Comparison of ENCODE assay signal across 8 cellular contexts in the genomic region with DNA sequence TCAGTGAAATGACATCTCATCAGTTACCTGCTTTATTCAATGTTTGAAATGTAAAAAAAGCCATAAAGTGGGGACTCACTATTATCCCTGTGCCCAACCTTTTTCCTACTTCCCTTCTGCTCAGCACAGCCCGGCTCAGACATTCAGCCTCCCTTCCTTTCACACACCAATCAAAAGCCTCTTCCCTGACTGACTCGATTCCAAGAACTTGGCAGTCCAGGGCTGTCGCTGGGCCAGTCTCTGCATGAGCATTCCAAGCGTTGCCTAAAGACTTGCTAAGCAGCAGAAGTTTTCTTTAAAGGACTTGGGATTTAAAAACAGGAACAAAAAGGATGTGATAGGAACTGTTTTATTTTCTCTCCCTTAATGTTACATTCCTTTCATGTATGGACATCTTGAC. TPM values are rescaled to one million over a fixed set of nuclear protein-coding genes. Genes with fewer than 3 reads are reported as not detected.
DNase-seq lines count a peak whose midpoint lies in the region; ATAC-seq and TF ChIP-seq lines count a peak whose summit lies in the region.

No MANE protein-coding gene starts in this region.

- H3K4me1 Mint-ChIP-seq in CD8-positive, alpha-beta memory T cell = peaks cover 10 to 29% (median 19%) of the 10 kb centered on the region in 3 donors

- no peak overlapping the region for H3K9ac ChIP-seq in stomach smooth muscle (ENCODE audit: low read length in 2 of 2)

- ATAC-seq in left lung (peak; percentile 97), HG03460 (IDR thresholded peaks at IDR 0.05; ENCODE audit: unreplicated experiment) (no peak)

- TF ChIP-seq CTCF in epithelial cell of esophagus (IDR thresholded peaks at IDR 0.05; ENCODE audit: insufficient read depth, low read depth, low read length, missing control alignments) (no peak), left lung (IDR thresholded peaks at IDR 0.05) (no peak)

- H3K27ac Mint-ChIP-seq in CD8-positive, alpha-beta memory T cell = peak overlapping the region in 1 of 8 donors; percentile 38

- peaks cover 0 to 13% (median 4%) of the 10 kb centered on the region in 3 donors for H3K36me3 Mint-ChIP-seq in CD8-positive, alpha-beta memory T cell

- H3K27me3 ChIP-seq in MG63 (no peaks in the 10 kb centered on the region), left lung (no peaks in the 10 kb centered on the region), stomach smooth muscle (ENCODE audit: control insufficient read depth in 1 of 2, insufficient read depth in 2 of 2, low read length in 2 of 2) (no peaks in the 10 kb centered on the region)
- no peaks in the 10 kb centered on the region for H3K27me3 ChIP-seq in CD8-positive, alpha-beta memory T cell (ENCODE audit: insufficient read depth, low read length, poor library complexity, severe bottlenecking)

- intact Hi-C loops in left lung (cut with DNase I) = no loop called here

- POLR2A ChIA-PET in CD8-positive, alpha-beta memory T cell (lab: Charles Lee) = no interaction called here

- H3K27ac ChIP-seq in left lung (peak overlapping the region in 1 of 2 donors; percentile 30), stomach smooth muscle (ENCODE audit: low read length) (peak overlapping the region; percentile 37)
- H3K27ac ChIP-seq in CD8-positive, alpha-beta memory T cell (ENCODE audit: low read depth, low read length) = no peak overlapping the region

- no peaks in the 10 kb centered on the region for H3K27me3 Mint-ChIP-seq in CD8-positive, alpha-beta memory T cell

- no peaks in the 10 kb centered on the region for H3K9me3 Mint-ChIP-seq in CD8-positive, alpha-beta memory T cell

- H3K4me1 ChIP-seq in left lung (peaks cover 0 to 17% of the 10 kb centered on the region in 2 donors), stomach smooth muscle (ENCODE audit: control insufficient read depth, insufficient read depth, low read length) (peaks cover 5% of the 10 kb centered on the region)
- H3K4me1 ChIP-seq in CD8-positive, alpha-beta memory T cell (ENCODE audit: insufficient read depth, low read length) = no peaks in the 10 kb centered on the region

- CTCF ChIA-PET in CD8-positive, alpha-beta memory T cell (lab: Charles Lee) = no interaction called here

- no peak overlapping the region for H3K4me3 Mint-ChIP-seq in CD8-positive, alpha-beta memory T cell

- peak; percentile 83 for DNase-seq in MG63
- peak; percentile 82 for DNase-seq in epithelial cell of esophagus (ENCODE audit: low read depth)
- peak; percentile 51 to 59 for DNase-seq in left lung
- no peak for DNase-seq in CD8-positive, alpha-beta memory T cell
- DNase-seq in SHP77 (lab: John Stamatoyannopoulos, UW) = no peak
- DNase-seq in activated effector memory CD4-positive, alpha-beta T cell treated with Interleukin-2 at 50 U/mL for 16 hours = no peak

- H3K4me3 ChIP-seq in MG63 (peak overlapping the region; percentile 23), epithelial cell of esophagus (ENCODE audit: low read length) (no peak overlapping the region), left lung (no peak overlapping the region), stomach smooth muscle (ENCODE audit: low read length in 2 of 2) (peak overlapping the region; percentile 3 to 16)
- no peak overlapping the region for H3K4me3 ChIP-seq in CD8-positive, alpha-beta memory T cell (ENCODE audit: low read length)

- H3K36me3 ChIP-seq in MG63 (no peaks in the 10 kb centered on the region), left lung (no peaks in the 10 kb centered on the region), stomach smooth muscle (ENCODE audit: control insufficient read depth in 2 of 2, insufficient read depth in 2 of 2, low read length in 2 of 2) (no peaks in the 10 kb centered on the region)
- no peaks in the 10 kb centered on the region for H3K36me3 ChIP-seq in CD8-positive, alpha-beta memory T cell (ENCODE audit: insufficient read depth, low read length)

- H3K9me3 ChIP-seq in MG63 (no peaks in the 10 kb centered on the region), left lung (no peaks in the 10 kb centered on the region), stomach smooth muscle (ENCODE audit: control insufficient read depth in 2 of 2, low read length in 2 of 2) (no peaks in the 10 kb centered on the region)
- no peaks in the 10 kb centered on the region for H3K9me3 ChIP-seq in CD8-positive, alpha-beta memory T cell (ENCODE audit: low read length)

RNA-seq across cellular contexts. Expression of gene ITPR2, which starts 22.7 kb away (rescaled TPM):
- 3.6 and 4.6 TPM in 2 replicates for total RNA-seq in MG63 (2014; rRNA removed; shearing (Covaris generic); ENCODE audit: low replicate concordance)
- total RNA-seq in left lung = 10 to 100 TPM; 37.7 to 67.8 TPM
- 10 to 100 TPM; 24.0 to 29.4 TPM for total RNA-seq in CD8-positive, alpha-beta memory T cell
- 13.0 TPM for polyA plus RNA-seq in CD8-positive, alpha-beta memory T cell

Comparison
In these comparisons a context has a peak if more than half of its experiments do, and no peak if none do; other contexts are left out.
1. DNase-seq: peak in MG63 (single experiment), epithelial cell of esophagus (single experiment) and left lung (2 of 2); none in CD8-positive, alpha-beta memory T cell (0 of 5), SHP77 (0 of 2) and activated effector memory CD4-positive, alpha-beta T cell treated with Interleukin-2 at 50 U/mL for 16 hours (single experiment).
2. H3K4me3 ChIP-seq: peak in MG63 (single experiment) and stomach smooth muscle (2 of 2); none in epithelial cell of esophagus (single experiment), left lung (0 of 2) and CD8-positive, alpha-beta memory T cell (single experiment).